Comparison of ENCODE assay signal across 8 cellular contexts in the genomic region with DNA sequence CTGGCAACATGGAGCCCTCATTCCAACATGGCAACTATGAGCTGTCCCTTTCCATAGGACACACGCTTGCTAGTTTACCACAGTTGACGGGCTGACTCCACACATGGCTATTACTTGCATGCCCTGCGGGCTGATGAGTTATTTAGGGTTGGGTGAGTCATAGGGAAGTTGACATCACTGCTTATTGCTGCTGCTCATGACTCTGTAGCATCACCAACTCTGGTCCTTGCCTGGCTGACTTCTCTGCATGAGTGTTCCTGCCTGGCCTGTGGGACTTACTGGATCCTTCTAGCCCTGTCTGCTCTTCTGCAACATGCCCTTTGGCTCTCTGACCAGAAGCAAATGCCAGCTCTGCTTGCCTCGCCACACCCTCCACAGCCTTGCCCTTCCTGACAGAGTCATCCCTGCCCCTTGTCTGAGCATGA.
DNase-seq lines count a peak whose midpoint lies in the region; ATAC-seq, FAIRE-seq and TF ChIP-seq lines count a peak whose summit lies in the region.

No MANE protein-coding gene starts in this region.

- TF ChIP-seq CTCF in GM12865 (IDR thresholded peaks at IDR 0.05; ENCODE audit: insufficient read depth, low read depth, low read length, missing control alignments) = no peak

- ATAC-seq in GM21723 (IDR thresholded peaks at IDR 0.05; ENCODE audit: unreplicated experiment) = peak; percentile 95

- peak; percentile 76 for FAIRE-seq in HTR-8/SVneo (lab: Jason Lieb, UNC)

- H3K4me3 ChIP-seq in GM12865 (ENCODE audit: low read depth, low read length) = no peak overlapping the region

- DNase-seq in GM12865 (ENCODE audit: low read depth) (peak; percentile 54), HTR-8/SVneo (ENCODE audit: insufficient read length, low spot score) (peak; percentile 88), amniotic epithelial cell (ENCODE audit: low read depth) (peak; percentile 97), lung microvascular endothelial cell (ENCODE audit: low read depth in 2 of 2) (peak; percentile 67 to 99), globus pallidus (ENCODE audit: low spot score) (no peak), NCI-H128 (lab: John Stamatoyannopoulos, UW; ENCODE audit: unreplicated experiment) (no peak), NCI-H446 (lab: John Stamatoyannopoulos, UW) (no peak)

Comparison
In these comparisons a context has a peak if more than half of its experiments do, and no peak if none do; other contexts are left out.
1. DNase-seq: peak in GM12865 (single experiment), HTR-8/SVneo (single experiment), amniotic epithelial cell (single experiment) and lung microvascular endothelial cell (2 of 2); none in globus pallidus (single experiment), NCI-H128 (single experiment) and NCI-H446 (0 of 2).